Comparison of ENCODE assay signal across 1 cellular context in the genomic region with DNA sequence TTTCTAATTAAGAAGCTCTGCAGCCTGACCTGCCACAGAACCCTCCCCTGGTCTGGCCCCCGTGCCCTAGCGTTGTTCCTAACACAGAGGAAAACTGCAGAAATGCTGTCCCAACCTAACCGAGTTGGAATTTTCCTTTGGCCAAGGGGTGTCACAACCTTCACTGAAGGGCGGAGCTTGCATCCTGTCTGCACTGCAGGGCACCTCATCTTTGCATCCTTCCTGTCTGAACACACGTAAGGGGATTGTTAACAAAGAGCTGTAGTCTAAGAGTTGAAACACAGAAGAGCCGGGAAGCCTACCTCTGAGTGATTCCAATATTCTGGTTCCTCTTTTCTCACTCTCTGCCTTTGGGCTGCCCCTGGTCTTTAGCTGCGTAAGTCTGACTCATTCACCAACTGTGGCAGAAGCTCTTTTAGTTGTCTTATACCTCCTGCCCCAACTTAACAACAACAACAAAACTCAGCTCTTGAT.
A peak's percentile ranks its signal among the peaks of the same experiment; 100 is the strongest.
TF ChIP-seq lines count a peak whose summit lies in the region.

No MANE protein-coding gene starts in this region.

TF ChIP-seq in K562, 482 proteins besides CTCF, POLR2A, EP300 and RAD21 (continues in another document):
- no peak for TF ChIP-seq ZC3H11A (IDR thresholded peaks at IDR 0.05; ENCODE audit: low read depth, low read length)
- TF ChIP-seq, protein P1, sequence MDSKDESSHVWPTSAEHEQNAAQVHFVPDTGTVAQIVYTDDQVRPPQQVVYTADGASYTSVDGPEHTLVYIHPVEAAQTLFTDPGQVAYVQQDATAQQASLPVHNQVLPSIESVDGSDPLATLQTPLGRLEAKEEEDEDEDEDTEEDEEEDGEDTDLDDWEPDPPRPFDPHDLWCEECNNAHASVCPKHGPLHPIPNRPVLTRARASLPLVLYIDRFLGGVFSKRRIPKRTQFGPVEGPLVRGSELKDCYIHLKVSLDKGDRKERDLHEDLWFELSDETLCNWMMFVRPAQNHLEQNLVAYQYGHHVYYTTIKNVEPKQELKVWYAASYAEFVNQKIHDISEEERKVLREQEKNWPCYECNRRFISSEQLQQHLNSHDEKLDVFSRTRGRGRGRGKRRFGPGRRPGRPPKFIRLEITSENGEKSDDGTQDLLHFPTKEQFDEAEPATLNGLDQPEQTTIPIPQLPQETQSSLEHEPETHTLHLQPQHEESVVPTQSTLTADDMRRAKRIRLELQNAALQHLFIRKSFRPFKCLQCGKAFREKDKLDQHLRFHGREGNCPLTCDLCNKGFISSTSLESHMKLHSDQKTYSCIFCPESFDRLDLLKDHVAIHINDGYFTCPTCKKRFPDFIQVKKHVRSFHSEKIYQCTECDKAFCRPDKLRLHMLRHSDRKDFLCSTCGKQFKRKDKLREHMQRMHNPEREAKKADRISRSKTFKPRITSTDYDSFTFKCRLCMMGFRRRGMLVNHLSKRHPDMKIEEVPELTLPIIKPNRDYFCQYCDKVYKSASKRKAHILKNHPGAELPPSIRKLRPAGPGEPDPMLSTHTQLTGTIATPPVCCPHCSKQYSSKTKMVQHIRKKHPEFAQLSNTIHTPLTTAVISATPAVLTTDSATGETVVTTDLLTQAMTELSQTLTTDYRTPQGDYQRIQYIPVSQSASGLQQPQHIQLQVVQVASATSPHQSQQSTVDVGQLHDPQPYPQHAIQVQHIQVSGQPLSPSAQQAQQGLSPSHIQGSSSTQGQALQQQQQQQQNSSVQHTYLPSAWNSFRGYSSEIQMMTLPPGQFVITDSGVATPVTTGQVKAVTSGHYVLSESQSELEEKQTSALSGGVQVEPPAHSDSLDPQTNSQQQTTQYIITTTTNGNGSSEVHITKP (IDR thresholded peaks at IDR 0.05; ENCODE audit: partially characterized antibody) = peak; percentile 32
- TF ChIP-seq BRD9 (IDR thresholded peaks at IDR 0.05; ENCODE audit: low read depth, partially characterized antibody) = no peak
- TF ChIP-seq POU5F1 (IDR thresholded peaks at IDR 0.05; ENCODE audit: borderline replicate concordance, low read depth, low read length, partially characterized antibody) = no peak
- no peak for TF ChIP-seq ZZZ3 (IDR thresholded peaks at IDR 0.05)
- peak; percentile 55 for TF ChIP-seq CTBP1 (IDR thresholded peaks at IDR 0.05; ENCODE audit: borderline replicate concordance)
- TF ChIP-seq, protein P2, sequence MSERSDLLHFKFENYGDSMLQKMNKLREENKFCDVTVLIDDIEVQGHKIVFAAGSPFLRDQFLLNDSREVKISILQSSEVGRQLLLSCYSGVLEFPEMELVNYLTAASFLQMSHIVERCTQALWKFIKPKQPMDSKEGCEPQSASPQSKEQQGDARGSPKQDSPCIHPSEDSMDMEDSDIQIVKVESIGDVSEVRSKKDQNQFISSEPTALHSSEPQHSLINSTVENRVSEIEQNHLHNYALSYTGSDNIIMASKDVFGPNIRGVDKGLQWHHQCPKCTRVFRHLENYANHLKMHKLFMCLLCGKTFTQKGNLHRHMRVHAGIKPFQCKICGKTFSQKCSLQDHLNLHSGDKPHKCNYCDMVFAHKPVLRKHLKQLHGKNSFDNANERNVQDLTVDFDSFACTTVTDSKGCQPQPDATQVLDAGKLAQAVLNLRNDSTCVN (CRISPR knock-in tag; IDR thresholded peaks at IDR 0.05) = no peak
- TF ChIP-seq RFX5 (IDR thresholded peaks at IDR 0.05; ENCODE audit: low read depth, low read length) = no peak
- no peak for TF ChIP-seq ZFP36 (IDR thresholded peaks at IDR 0.05; ENCODE audit: low read depth, low read length, partially characterized antibody)
- no peak for TF ChIP-seq SNAPC5 (CRISPR knock-in tag; IDR thresholded peaks at IDR 0.05)
- no peak for TF ChIP-seq ZNF41 (CRISPR knock-in tag; conservative IDR thresholded peaks at IDR 0.05)
- no peak for TF ChIP-seq ZNF764 (CRISPR knock-in tag; IDR thresholded peaks at IDR 0.05; ENCODE audit: low read depth)
- TF ChIP-seq FOS (IDR thresholded peaks at IDR 0.05; ENCODE audit: extremely low read depth, insufficient read length) = no peak
- peak; percentile 48; the same call in 1 of the 2 replicates for TF ChIP-seq HMBOX1 (IDR thresholded peaks at IDR 0.05)
- TF ChIP-seq, protein P3, sequence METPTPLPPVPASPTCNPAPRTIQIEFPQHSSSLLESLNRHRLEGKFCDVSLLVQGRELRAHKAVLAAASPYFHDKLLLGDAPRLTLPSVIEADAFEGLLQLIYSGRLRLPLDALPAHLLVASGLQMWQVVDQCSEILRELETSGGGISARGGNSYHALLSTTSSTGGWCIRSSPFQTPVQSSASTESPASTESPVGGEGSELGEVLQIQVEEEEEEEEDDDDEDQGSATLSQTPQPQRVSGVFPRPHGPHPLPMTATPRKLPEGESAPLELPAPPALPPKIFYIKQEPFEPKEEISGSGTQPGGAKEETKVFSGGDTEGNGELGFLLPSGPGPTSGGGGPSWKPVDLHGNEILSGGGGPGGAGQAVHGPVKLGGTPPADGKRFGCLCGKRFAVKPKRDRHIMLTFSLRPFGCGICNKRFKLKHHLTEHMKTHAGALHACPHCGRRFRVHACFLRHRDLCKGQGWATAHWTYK (CRISPR knock-in tag; IDR thresholded peaks at IDR 0.05) = no peak
- TF ChIP-seq, protein P4, sequence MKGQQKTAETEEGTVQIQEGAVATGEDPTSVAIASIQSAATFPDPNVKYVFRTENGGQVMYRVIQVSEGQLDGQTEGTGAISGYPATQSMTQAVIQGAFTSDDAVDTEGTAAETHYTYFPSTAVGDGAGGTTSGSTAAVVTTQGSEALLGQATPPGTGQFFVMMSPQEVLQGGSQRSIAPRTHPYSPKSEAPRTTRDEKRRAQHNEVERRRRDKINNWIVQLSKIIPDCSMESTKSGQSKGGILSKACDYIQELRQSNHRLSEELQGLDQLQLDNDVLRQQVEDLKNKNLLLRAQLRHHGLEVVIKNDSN (CRISPR knock-in tag; IDR thresholded peaks at IDR 0.05) = no peak
- TF ChIP-seq MNT (conservative IDR thresholded peaks at IDR 0.05) = no peak
- TF ChIP-seq SMARCA5 (IDR thresholded peaks at IDR 0.05) = no peak
- TF ChIP-seq ZNF77 (CRISPR knock-in tag; IDR thresholded peaks at IDR 0.05) = no peak
- no peak for TF ChIP-seq SOX6 (IDR thresholded peaks at IDR 0.05)
- TF ChIP-seq TCF7L2 (IDR thresholded peaks at IDR 0.05; ENCODE audit: low read depth, low read length) = no peak
- 0 out of 2 replicates have a peak, but pooled peaks have one; percentile 29 for TF ChIP-seq CREM (IDR thresholded peaks at IDR 0.05; ENCODE audit: low read depth)
- peak; percentile 87 for TF ChIP-seq SMARCE1 (IDR thresholded peaks at IDR 0.05)
- TF ChIP-seq ZNF395 (CRISPR knock-in tag; IDR thresholded peaks at IDR 0.05) = no peak
- no peak for TF ChIP-seq PHF8 (IDR thresholded peaks at IDR 0.05; ENCODE audit: borderline replicate concordance, low read length)
- TF ChIP-seq, protein P5, sequence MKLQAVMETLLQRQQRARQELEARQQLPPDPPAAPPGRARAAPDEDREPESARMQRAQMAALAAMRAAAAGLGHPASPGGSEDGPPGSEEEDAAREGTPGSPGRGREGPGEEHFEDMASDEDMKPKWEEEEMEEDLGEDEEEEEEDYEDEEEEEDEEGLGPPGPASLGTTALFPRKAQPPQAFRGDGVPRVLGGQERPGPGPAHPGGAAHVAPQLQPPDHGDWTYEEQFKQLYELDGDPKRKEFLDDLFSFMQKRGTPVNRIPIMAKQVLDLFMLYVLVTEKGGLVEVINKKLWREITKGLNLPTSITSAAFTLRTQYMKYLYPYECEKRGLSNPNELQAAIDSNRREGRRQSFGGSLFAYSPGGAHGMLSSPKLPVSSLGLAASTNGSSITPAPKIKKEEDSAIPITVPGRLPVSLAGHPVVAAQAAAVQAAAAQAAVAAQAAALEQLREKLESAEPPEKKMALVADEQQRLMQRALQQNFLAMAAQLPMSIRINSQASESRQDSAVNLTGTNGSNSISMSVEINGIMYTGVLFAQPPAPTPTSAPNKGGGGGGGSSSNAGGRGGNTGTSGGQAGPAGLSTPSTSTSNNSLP (IDR thresholded peaks at IDR 0.05; ENCODE audit: borderline replicate concordance, low read depth, low read length) = no peak
- 0 out of 2 replicates have a peak, but pooled peaks have one; percentile 75 for TF ChIP-seq ZNF12 (CRISPR knock-in tag; IDR thresholded peaks at IDR 0.05)
- TF ChIP-seq, protein P6, sequence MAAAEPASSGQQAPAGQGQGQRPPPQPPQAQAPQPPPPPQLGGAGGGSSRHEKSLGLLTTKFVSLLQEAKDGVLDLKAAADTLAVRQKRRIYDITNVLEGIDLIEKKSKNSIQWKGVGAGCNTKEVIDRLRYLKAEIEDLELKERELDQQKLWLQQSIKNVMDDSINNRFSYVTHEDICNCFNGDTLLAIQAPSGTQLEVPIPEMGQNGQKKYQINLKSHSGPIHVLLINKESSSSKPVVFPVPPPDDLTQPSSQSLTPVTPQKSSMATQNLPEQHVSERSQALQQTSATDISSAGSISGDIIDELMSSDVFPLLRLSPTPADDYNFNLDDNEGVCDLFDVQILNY (CRISPR knock-in tag; IDR thresholded peaks at IDR 0.05) = no peak
- TF ChIP-seq MTA3 (IDR thresholded peaks at IDR 0.05; ENCODE audit: borderline replicate concordance) = 0 out of 2 replicates have a peak, but pooled peaks have one; percentile 20
- no peak for TF ChIP-seq CBX5 (IDR thresholded peaks at IDR 0.05; ENCODE audit: borderline replicate concordance, low read depth)
- TF ChIP-seq IRF2 (CRISPR knock-in tag; IDR thresholded peaks at IDR 0.05) = no peak
- no peak for TF ChIP-seq ESRRB (CRISPR knock-in tag; IDR thresholded peaks at IDR 0.05; ENCODE audit: borderline replicate concordance)
- no peak for TF ChIP-seq NCOA1 (IDR thresholded peaks at IDR 0.05; ENCODE audit: low read depth)
- no peak for TF ChIP-seq GMEB1 (CRISPR knock-in tag; IDR thresholded peaks at IDR 0.05)
- TF ChIP-seq ZNF324 (CRISPR knock-in tag; IDR thresholded peaks at IDR 0.05) = no peak
- TF ChIP-seq, protein P7, sequence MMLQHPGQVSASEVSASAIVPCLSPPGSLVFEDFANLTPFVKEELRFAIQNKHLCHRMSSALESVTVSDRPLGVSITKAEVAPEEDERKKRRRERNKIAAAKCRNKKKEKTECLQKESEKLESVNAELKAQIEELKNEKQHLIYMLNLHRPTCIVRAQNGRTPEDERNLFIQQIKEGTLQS (IDR thresholded peaks at IDR 0.05) = peak; percentile 70
- TF ChIP-seq, protein P7 (CRISPR knock-in tag; conservative IDR thresholded peaks at IDR 0.05) = 0 out of 2 replicates have a peak, but pooled peaks have one; percentile 20
- peak; percentile 36 for TF ChIP-seq RBBP5 (IDR thresholded peaks at IDR 0.05; ENCODE audit: borderline replicate concordance, insufficient read depth, low read length, poor library complexity, severe bottlenecking)
- TF ChIP-seq ZNF507 (tag; conservative IDR thresholded peaks at IDR 0.05) = no peak
- TF ChIP-seq JUN (IDR thresholded peaks at IDR 0.05; ENCODE audit: borderline replicate concordance, low read depth, low read length) = peak; percentile 60; the same call in 1 of the 2 replicates
- TF ChIP-seq JUN (CRISPR knock-in tag; IDR thresholded peaks at IDR 0.05; ENCODE audit: borderline replicate concordance) = no peak
- 0 out of 2 replicates have a peak, but pooled peaks have one; percentile 55 for TF ChIP-seq NR1H2 (CRISPR knock-in tag; IDR thresholded peaks at IDR 0.05)
- no peak for TF ChIP-seq CEBPB (tag; IDR thresholded peaks at IDR 0.05)
- no peak for TF ChIP-seq SNRNP70 (optimal IDR thresholded peaks at IDR 0.05; ENCODE audit: low read depth, low read length)
- peak; percentile 39; the same call in 1 of the 2 replicates for TF ChIP-seq ETV5 (CRISPR knock-in tag; IDR thresholded peaks at IDR 0.05; ENCODE audit: low read depth)
- no peak for TF ChIP-seq ZNF707 (CRISPR knock-in tag; conservative IDR thresholded peaks at IDR 0.05)
- TF ChIP-seq NCOA2 (IDR thresholded peaks at IDR 0.05; ENCODE audit: partially characterized antibody in 2 of 2) = no peak
